Comparison of ENCODE assay signal across 9 cellular contexts in genomic region chrX:118536204-118536603, GRCh38. TPM values are rescaled to one million over a fixed set of nuclear protein-coding genes. Genes with fewer than 3 reads are reported as not detected.
DNase-seq lines count a peak whose midpoint lies in the region; ATAC-seq, FAIRE-seq and TF ChIP-seq lines count a peak whose summit lies in the region.
"Had no signal": no experiment of that assay in that cellular context is flagged by ENCODE, and none has a peak within 500 bp of the region (broad histone marks: within the 10 kb centered on the region; RNA-seq: fewer than 3 reads in every experiment).

No MANE protein-coding gene starts in this region.

- TF ChIP-seq CTCF in CD4-positive, alpha-beta T cell (IDR thresholded peaks at IDR 0.05) = no peak
- TF ChIP-seq CTCF in K562 (IDR thresholded peaks at IDR 0.05 in 2 of 3, conservative IDR thresholded peaks at IDR 0.05 in 1 of 3; ENCODE audit: insufficient read depth in 2 of 3, low read depth in 1 of 3, low read length in 3 of 3) (no peak), Caco-2 (IDR thresholded peaks at IDR 0.05; ENCODE audit: insufficient read depth in 1 of 2, low read depth in 1 of 2, low read length in 1 of 2, severe bottlenecking in 1 of 2, unreplicated experiment in 1 of 2) (no peak)

- TF ChIP-seq RAD21 in K562 (CRISPR knock-in tag; conservative IDR thresholded peaks at IDR 0.05 in 1 of 2, IDR thresholded peaks at IDR 0.05 in 1 of 2) = no peak

- intact Hi-C loops in CD4-positive, alpha-beta T cell (cut with DNase I, micrococcal nuclease) = loop anchor here in 1 of 2 experiments (2.0 kb wide), 2 partner anchors 39 to 77 kb away; no protein-coding TSS in a partner anchor
- intact Hi-C loops in K562 (cut with micrococcal nuclease) (no loop called here), Caco-2 (cut with micrococcal nuclease; ENCODE audit: unreplicated experiment) (no loop called here)

- BruUV-seq in K562 (replicated peaks; lab: Mats Ljungman, UMichigan) (no TSS peak), Caco-2 (replicated peaks; lab: Mats Ljungman, UMichigan) (no TSS peak)

- peaks cover 14% of the 10 kb centered on the region for H3K36me3 Mint-ChIP-seq in CD4-positive, alpha-beta T cell (ENCODE audit: low read depth)
- no peaks in the 10 kb centered on the region for H3K36me3 Mint-ChIP-seq in Caco-2 (ENCODE audit: insufficient read depth, unreplicated experiment)

- 46% methylated on average over 2 of the region's 2 CpGs for WGBS in K562 (ENCODE audit: insufficient coverage, low coverage, missing lambda C conversion rate)

- in situ Hi-C loops in K562 (cut with MboI) = no loop called here

- H3K9me1 ChIP-seq in K562 (ENCODE audit: control insufficient read depth, insufficient read depth, low read length) = no peaks in the 10 kb centered on the region

- POLR2A ChIA-PET in CD4-positive, alpha-beta T cell (lab: Charles Lee) = interaction anchor here (6.5 kb wide), 1 partner anchor 39 kb away, joined by 61 read pairs; the partner anchor contains the start of gene DOCK11
- POLR2A ChIA-PET in K562 (lab: Yijun Ruan, JAX) = interaction anchor here (2.1 kb wide), 1 partner anchor 8 kb away, joined by 7 read pairs; no protein-coding TSS in a partner anchor
- POLR2A ChIA-PET in Caco-2 (lab: Charles Lee) = no interaction called here

- no peaks in the 10 kb centered on the region for H3K27me3 Mint-ChIP-seq in CD4-positive, alpha-beta T cell
- no peaks in the 10 kb centered on the region for H3K27me3 Mint-ChIP-seq in Caco-2 (ENCODE audit: insufficient read depth, unreplicated experiment)

- H3K4me1 ChIP-seq in K562 (replicated peaks in 1 of 2; ENCODE audit: control insufficient read depth in 2 of 2, insufficient read depth in 2 of 2, low read length in 2 of 2) (peaks cover 0 to 17% of the 10 kb centered on the region in 2 experiments; a peak in 2 of 5 replicates), Caco-2 (peaks cover 11% of the 10 kb centered on the region), SJCRH30 (peaks cover 30% of the 10 kb centered on the region)

- H3K9ac ChIP-seq in K562 (ENCODE audit: insufficient read depth in 1 of 2, low read depth in 2 of 2, low read length in 2 of 2) = no peak overlapping the region

- peaks cover 79% of the 10 kb centered on the region for H3K79me2 ChIP-seq in K562 (ENCODE audit: control insufficient read depth, insufficient read depth, low read length)

- CTCF ChIA-PET in CD4-positive, alpha-beta T cell (lab: Charles Lee) = interaction anchor here (0.6 to 1.1 kb wide), 4 partner anchors 16 to 121 kb away, joined by 3 read pairs; no protein-coding TSS in a partner anchor
- CTCF ChIA-PET in K562 (lab: Yijun Ruan, JAX; ENCODE audit: low intra/inter-chr PET ratio) (no interaction called here), Caco-2 (lab: Charles Lee) (no interaction called here)

- H3K27ac ChIP-seq in CD4-positive, alpha-beta T cell (ENCODE audit: low read depth, low read length) = peak overlapping the region; percentile 59
- H3K27ac ChIP-seq in K562 (ENCODE audit: extremely low read depth, low read depth, low read length) (peak overlapping the region; percentile 36; the same call in 2 of the 3 replicates), SJCRH30 (no peak overlapping the region; the same call in 1 of the 2 replicates)

- no peak for FAIRE-seq in K562 (lab: Jason Lieb, UNC)

- no peaks in the 10 kb centered on the region for H4K20me1 ChIP-seq in K562 (replicated peaks; ENCODE audit: control insufficient read depth, insufficient read depth, low read length)

- no peak overlapping the region; the same call in 1 of the 2 replicates for H2AFZ ChIP-seq in K562 (ENCODE audit: low read depth, low read length)

- no peak overlapping the region for H3K4me3 ChIP-seq in K562
- H3K4me3 ChIP-seq in Caco-2 (ENCODE audit: low read depth, low read length) = no peak overlapping the region
- H3K4me3 ChIP-seq in SJCRH30 = no peak overlapping the region

- H3K27me3 ChIP-seq in CD4-positive, alpha-beta T cell (ENCODE audit: control insufficient read depth, insufficient read depth, low read length) = no peaks in the 10 kb centered on the region
- no peaks in the 10 kb centered on the region for H3K27me3 ChIP-seq in K562 (ENCODE audit: control insufficient read depth in 2 of 2, insufficient read depth in 2 of 2, low read length in 2 of 2)
- no peaks in the 10 kb centered on the region for H3K27me3 ChIP-seq in Caco-2 (replicated peaks; ENCODE audit: control insufficient read depth, insufficient read depth, low read length)
- no peaks in the 10 kb centered on the region for H3K27me3 ChIP-seq in SJCRH30

- peak overlapping the region; percentile 60 for H3K4me3 Mint-ChIP-seq in CD4-positive, alpha-beta T cell
- no peak overlapping the region for H3K4me3 Mint-ChIP-seq in Caco-2 (ENCODE audit: unreplicated experiment)

- H3K36me3 ChIP-seq in K562 (ENCODE audit: control insufficient read depth, insufficient read depth, low read length) (peaks cover 5% of the 10 kb centered on the region; the same call in 1 of the 3 replicates), Caco-2 (ENCODE audit: control insufficient read depth, insufficient read depth, low read length) (no peaks in the 10 kb centered on the region), SJCRH30 (no peaks in the 10 kb centered on the region)

- no peak overlapping the region for H3K4me2 ChIP-seq in K562 (ENCODE audit: insufficient read depth, low read length)

- H3K4me1 Mint-ChIP-seq in CD4-positive, alpha-beta T cell (ENCODE audit: low read depth) = peaks cover 70% of the 10 kb centered on the region
- peaks cover 6% of the 10 kb centered on the region for H3K4me1 Mint-ChIP-seq in Caco-2 (ENCODE audit: low read depth, unreplicated experiment)

- H3K27ac Mint-ChIP-seq in CD4-positive, alpha-beta T cell = peak overlapping the region; percentile 86
- H3K27ac Mint-ChIP-seq in Caco-2 (ENCODE audit: unreplicated experiment) = no peak overlapping the region

- no peak for TF ChIP-seq POLR2A in K562 (conservative IDR thresholded peaks at IDR 0.05)

- no peak for DNase-seq in CD4-positive, alpha-beta T cell
- DNase-seq in K562 (ENCODE audit: extremely low read depth in 1 of 4, low spot score in 3 of 4) (no peak), RPMI8226 (no peak), Caco-2 (no peak), OCI-M1 (lab: John Stamatoyannopoulos, UW) (no peak), SJCRH30 (no peak)
- DNase-seq: activated CD8-positive, alpha-beta memory T cell treated with anti-CD3 and anti-CD28 coated beads, Interleukin-2, amount 50 U/mL, for 48 hours had no signal

- no peaks in the 10 kb centered on the region for H3K9me3 Mint-ChIP-seq in CD4-positive, alpha-beta T cell
- H3K9me3 Mint-ChIP-seq in Caco-2 (ENCODE audit: unreplicated experiment) = no peaks in the 10 kb centered on the region

- TF ChIP-seq EP300 in K562 (IDR thresholded peaks at IDR 0.05; ENCODE audit: low read length) = no peak

- peak; percentile 28 for ATAC-seq in CD4-positive, alpha-beta T cell (ENCODE audit: poor library complexity)
- ATAC-seq in GM19438 (IDR thresholded peaks at IDR 0.05; ENCODE audit: low read depth, unreplicated experiment) (peak; percentile 43), HG03175 (IDR thresholded peaks at IDR 0.05; ENCODE audit: unreplicated experiment) (peak; percentile 51), K562 (peak; percentile 41)

- H3K9me3 ChIP-seq in CD4-positive, alpha-beta T cell (ENCODE audit: control insufficient read depth, low read length) = no peaks in the 10 kb centered on the region
- H3K9me3 ChIP-seq in K562 (replicated peaks; ENCODE audit: control insufficient read depth, insufficient read depth, low read depth, low read length) (no peaks in the 10 kb centered on the region), Caco-2 (no peaks in the 10 kb centered on the region), SJCRH30 (replicated peaks) (no peaks in the 10 kb centered on the region; the same call in 1 of the 2 replicates)

TF ChIP-seq in K562, 482 proteins besides CTCF, POLR2A, EP300 and RAD21 (continues in another document):
- TF ChIP-seq NUFIP1 (IDR thresholded peaks at IDR 0.05; ENCODE audit: partially characterized antibody) = no peak
- no peak for TF ChIP-seq NR0B1 (IDR thresholded peaks at IDR 0.05; ENCODE audit: partially characterized antibody)
- TF ChIP-seq ZFX (CRISPR knock-in tag; IDR thresholded peaks at IDR 0.05) = no peak
- no peak for TF ChIP-seq ZNF184 (CRISPR knock-in tag; IDR thresholded peaks at IDR 0.05)
- TF ChIP-seq NFXL1 (CRISPR knock-in tag; IDR thresholded peaks at IDR 0.05) = no peak
- no peak for TF ChIP-seq BACH1 (tag; IDR thresholded peaks at IDR 0.05)
- TF ChIP-seq DPF2 (IDR thresholded peaks at IDR 0.05) = no peak

RNA-seq across cellular contexts. Expression of gene DOCK11, which starts 40.6 kb away (rescaled TPM):
- 10 to 100 TPM; 68.2 to 70.3 TPM for total RNA-seq in CD4-positive, alpha-beta T cell
- 20.0 and 87.2 TPM in 2 replicates for total RNA-seq in K562 (2011; cell fraction: chromatin; rRNA removed; ENCODE audit: low replicate concordance)
- 9.2 and 16.3 TPM in 2 replicates for total RNA-seq in K562 (2011; cell fraction: nucleolus; rRNA removed)
- total RNA-seq in K562 (2011; cell fraction: nucleoplasm; rRNA removed) = 24.5 and 31.0 TPM in 2 replicates
- total RNA-seq in K562 (2014; rRNA removed) (49.4 and 52.5 TPM in 2 replicates), K562 (2014; rRNA removed; fragmentation: Illumina TruSeq; extraction: Trizol) (74.8 and 86.1 TPM in 2 replicates), K562 (2015; rRNA removed; fragmentation: Illumina TruSeq; extraction: Trizol) (67.4 and 77.8 TPM in 2 replicates), K562 (2021) (56.8 and 58.5 TPM in 2 replicates), Caco-2 (2022) (2.7 TPM in 2 replicates)
- polyA plus RNA-seq in K562 (2011; rRNA removed) (38.4 and 50.9 TPM in 2 replicates), K562 (2014; fragmentation: Illumina TruSeq; extraction: Trizol) (47.5 and 55.3 TPM in 2 replicates), K562 (2014; fragmentation: Nextera tagmentation; extraction: Ambion mirVana) (10 to 100 TPM; 42.2 to 46.4 TPM), K562 (2014; rRNA removed) (41.8 and 42.5 TPM in 2 replicates)
- 8.6 and 17.2 TPM in 2 replicates for polyA plus RNA-seq in K562 (2011; cell fraction: cytosol; rRNA removed)
- 18.1 and 40.4 TPM in 2 replicates for polyA plus RNA-seq in K562 (2011; cell fraction: nucleus; rRNA removed)
- polyA plus RNA-seq in K562 (2012) = 58.3 and 63.2 TPM in 2 replicates
- polyA minus RNA-seq in K562 (2011; rRNA and poly(A)+ RNA removed) = 101 and 110 TPM in 2 replicates
- 25.4 and 37.8 TPM in 2 replicates for polyA minus RNA-seq in K562 (2011; cell fraction: cytosol; rRNA and poly(A)+ RNA removed)
- 16.6 and 34.4 TPM in 2 replicates for polyA minus RNA-seq in K562 (2011; cell fraction: nucleus; rRNA and poly(A)+ RNA removed)
- 17.3 and 18.0 TPM in 2 replicates for total RNA-seq in SJCRH30 (2014; rRNA removed; shearing (Covaris generic))
